ENCODE assay signal across 14 cellular contexts in the genomic region with DNA sequence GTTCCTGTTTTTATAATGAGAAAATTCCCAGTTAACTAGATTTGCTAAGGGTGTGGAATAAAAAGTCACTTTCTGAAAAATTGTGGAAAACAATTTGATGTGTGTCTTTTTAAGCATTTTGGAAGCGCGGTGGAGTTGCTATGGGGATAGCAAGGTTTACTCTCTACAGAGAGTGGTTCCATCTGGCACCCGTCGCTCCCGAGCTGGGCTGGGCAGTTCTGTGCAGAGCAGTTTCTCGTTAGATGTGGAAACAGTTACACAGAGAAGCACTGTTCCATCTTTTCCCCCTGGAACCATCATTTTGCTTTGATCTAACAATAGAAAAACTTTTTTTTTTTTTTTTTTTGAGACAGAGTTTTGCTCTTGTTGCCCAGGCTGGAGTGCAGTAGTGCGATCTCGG. TPM values are rescaled to one million over a fixed set of nuclear protein-coding genes. Genes with fewer than 3 reads are reported as not detected.
DNase-seq lines count a peak whose midpoint lies in the region; ATAC-seq and TF ChIP-seq lines count a peak whose summit lies in the region.
"Had no signal": no experiment of that assay in that cellular context is flagged by ENCODE, and none has a peak within 500 bp of the region (broad histone marks: within the 10 kb centered on the region; RNA-seq: fewer than 3 reads in every experiment).

No MANE protein-coding gene starts in this region.

- TF ChIP-seq EP300 in gastroesophageal sphincter (IDR thresholded peaks at IDR 0.05), result no peak

- intact Hi-C loops in uterus (cut with DNase I; ENCODE audit: low total_unique reads) (loop anchor here (10.0 kb wide), 1 partner anchor 149 kb away; no protein-coding TSS in a partner anchor), A673 (cut with micrococcal nuclease; ENCODE audit: unreplicated experiment) (no loop called here)

- POLR2A ChIA-PET in A673 (lab: Charles Lee; ENCODE audit: low non-redundant PET), result no interaction called here

- no TSS peak for BruUV-seq in A673 (replicated peaks; lab: Mats Ljungman, UMichigan)

- 8 to 9% methylated on average over 6 to 8 of the region's 8 CpGs for WGBS in gastroesophageal sphincter (ENCODE audit: low coverage in 1 of 2), 2 donors

- DNase-seq in activated CD8-positive, alpha-beta memory T cell treated with anti-CD3 and anti-CD28 coated beads, Interleukin-2, amount 50 U/mL, for 48 hours, result peak; percentile 22
- DNase-seq in activated CD8-positive, alpha-beta memory T cell treated with anti-CD3 and anti-CD28 coated beads, Interleukin-2, amount 50 U/mL, for 4 hours, result no peak
- DNase-seq in midbrain (lab: John Stamatoyannopoulos, UW) (peak; percentile 39), uterus (peak; percentile 65 to 80), A673 (ENCODE audit: low spot score) (no peak), retina (no peak)
- DNase-seq: activated naive CD4-positive, alpha-beta T cell treated with Interleukin-2 at 50 U/mL for 16 hours; kidney; NCI-H510A treated with DMSO at 0.1 percent for 48 hours; small intestine; thyroid gland had no signal

- peaks cover 0 to 97% (median 41%) of the 10 kb centered on the region in 3 donors for H3K4me1 ChIP-seq in gastroesophageal sphincter
- no peaks in the 10 kb centered on the region for H3K4me1 ChIP-seq in uterus
- no peaks in the 10 kb centered on the region for H3K4me1 ChIP-seq in A673 (ENCODE audit: insufficient read depth, low read length, poor library complexity, severe bottlenecking)

- CTCF ChIA-PET in A673 (lab: Charles Lee), result no interaction called here

- no peaks in the 10 kb centered on the region for H3K36me3 ChIP-seq in gastroesophageal sphincter
- no peaks in the 10 kb centered on the region for H3K36me3 ChIP-seq in uterus
- no peaks in the 10 kb centered on the region for H3K36me3 ChIP-seq in A673 (ENCODE audit: insufficient read depth, low read length, poor library complexity, severe bottlenecking)
- H3K36me3 ChIP-seq: thyroid gland had no signal

- H3K9me3 ChIP-seq in gastroesophageal sphincter, result no peaks in the 10 kb centered on the region
- no peaks in the 10 kb centered on the region for H3K9me3 ChIP-seq in uterus
- no peaks in the 10 kb centered on the region for H3K9me3 ChIP-seq in A673 (ENCODE audit: low read depth, low read length, poor library complexity, severe bottlenecking)
- H3K9me3 ChIP-seq: thyroid gland had no signal

- TF ChIP-seq POLR2A in gastroesophageal sphincter (IDR thresholded peaks at IDR 0.05) (no peak), uterus (IDR thresholded peaks at IDR 0.05) (no peak)

- H3K27ac ChIP-seq in gastroesophageal sphincter (peak overlapping the region in 3 of 4 donors; percentile 70 to 87 (median 75)), uterus (peak overlapping the region in 1 of 2 donors; percentile 20), A673 (ENCODE audit: low read depth, low read length, poor library complexity, severe bottlenecking) (no peak overlapping the region)
- H3K27ac ChIP-seq: thyroid gland had no signal

- H3K27me3 ChIP-seq in gastroesophageal sphincter, result no peaks in the 10 kb centered on the region
- H3K27me3 ChIP-seq in uterus, result no peaks in the 10 kb centered on the region
- peaks cover 6% of the 10 kb centered on the region for H3K27me3 ChIP-seq in A673 (replicated peaks; ENCODE audit: insufficient read depth, low read depth, low read length, poor library complexity)
- H3K27me3 ChIP-seq: dorsolateral prefrontal cortex, thyroid gland had no signal

- H3K4me3 ChIP-seq in gastroesophageal sphincter, result no peak overlapping the region
- H3K4me3 ChIP-seq in uterus, result no peak overlapping the region
- H3K4me3 ChIP-seq in A673 (ENCODE audit: low read depth, low read length, poor library complexity, severe bottlenecking), result no peak overlapping the region
- H3K4me3 ChIP-seq: dorsolateral prefrontal cortex, thyroid gland had no signal

- ATAC-seq in gastroesophageal sphincter (peak; percentile 90), HG03354 (IDR thresholded peaks at IDR 0.05; ENCODE audit: poor library complexity, severe bottlenecking, unreplicated experiment) (no peak)

- no peak for TF ChIP-seq CTCF in gastroesophageal sphincter (IDR thresholded peaks at IDR 0.05)
- no peak for TF ChIP-seq CTCF in uterus (IDR thresholded peaks at IDR 0.05)
- TF ChIP-seq CTCF in A673 (conservative IDR thresholded peaks at IDR 0.05; ENCODE audit: low read depth, low read length), result no peak

RNA-seq across cellular contexts. Expression of a gene that starts 17.4 kb away (rescaled TPM):
- total RNA-seq in gastroesophageal sphincter (10 to 100 TPM; 28.1 to 85.9 (median 55.2) TPM), uterus (10 to 100 TPM; 23.8 to 82.2 (median 39.3) TPM), A673 (2021) (3.6 and 5.5 TPM in 2 replicates)

Comparison
In these comparisons a context has a peak if more than half of its experiments do, and no peak if none do; other contexts are left out.
1. DNase-seq: peak in activated CD8-positive, alpha-beta memory T cell treated with anti-CD3 and anti-CD28 coated beads, Interleukin-2, amount 50 U/mL, for 48 hours (single experiment), midbrain (single experiment) and uterus (2 of 2); none in activated CD8-positive, alpha-beta memory T cell treated with anti-CD3 and anti-CD28 coated beads, Interleukin-2, amount 50 U/mL, for 4 hours (single experiment), A673 (single experiment) and retina (single experiment).